Comparison of ENCODE assay signal across 8 cellular contexts in genomic region chr15:89101302-89102191, GRCh38. TPM values are rescaled to one million over a fixed set of nuclear protein-coding genes. Genes with fewer than 3 reads are reported as not detected.
DNase-seq lines count a peak whose midpoint lies in the region; ATAC-seq and TF ChIP-seq lines count a peak whose summit lies in the region.

No MANE protein-coding gene starts in this region.

- H3K18ac ChIP-seq in neuronal stem cell (ENCODE audit: low read length): no peak overlapping the region

- no CpG with 5 or more reads among the region's 8 CpGs for WGBS in neuronal stem cell (ENCODE audit: extremely low coverage in 2 of 2, insufficient read length in 2 of 2, insufficient replicate concordance in 1 of 2), 2 donors

- H4K20me1 ChIP-seq in HCT116 (ENCODE audit: insufficient read depth): no peaks in the 10 kb centered on the region

- no peaks in the 10 kb centered on the region for H3K9me3 ChIP-seq in HCT116 (ENCODE audit: control insufficient read depth in 1 of 2, insufficient read depth in 1 of 2, low read depth in 1 of 2, low read length in 2 of 2)
- H3K9me3 ChIP-seq in subcutaneous abdominal adipose tissue (ENCODE audit: control insufficient read depth in 5 of 5, low read length in 5 of 5): no peaks in the 10 kb centered on the region
- H3K9me3 ChIP-seq in neuronal stem cell (replicated peaks in 1 of 2; ENCODE audit: control insufficient read depth in 2 of 2, insufficient read depth in 1 of 2, low read depth in 1 of 2, low read length in 2 of 2): no peaks in the 10 kb centered on the region

- no peak overlapping the region for H4K8ac ChIP-seq in neuronal stem cell (ENCODE audit: low read depth, low read length)

- no TSS peak for BruUV-seq in HCT116 (replicated peaks; lab: Mats Ljungman, UMichigan)

- no peak overlapping the region for H2AK5ac ChIP-seq in neuronal stem cell (ENCODE audit: low read depth, low read length)

- no peak overlapping the region for H2BK12ac ChIP-seq in neuronal stem cell (ENCODE audit: low read length)

- peak overlapping the region; percentile 65 to 92 (median 86) for H3K27ac Mint-ChIP-seq in immature natural killer cell
- H3K27ac Mint-ChIP-seq in activated T-helper 17 cell treated with anti-CD3 and anti-CD28 coated beads, Interleukin-2, amount 50 U/mL, for 72 hours: no peak overlapping the region

- no peak overlapping the region for H3K14ac ChIP-seq in neuronal stem cell (ENCODE audit: low read length)

- no peak overlapping the region for H2BK5ac ChIP-seq in neuronal stem cell (ENCODE audit: low read length)

- H3K27me3 ChIP-seq in HCT116 (ENCODE audit: insufficient read depth, low read length) (no peaks in the 10 kb centered on the region), subcutaneous abdominal adipose tissue (ENCODE audit: control insufficient read depth in 5 of 5, insufficient read depth in 4 of 5, low read length in 5 of 5) (no peaks in the 10 kb centered on the region), neuronal stem cell (ENCODE audit: control insufficient read depth in 3 of 3, insufficient read depth in 3 of 3, low read depth in 1 of 3, low read length in 3 of 3) (no peaks in the 10 kb centered on the region)

- no peak overlapping the region for H3K23ac ChIP-seq in neuronal stem cell (ENCODE audit: low read depth, low read length, poor library complexity)

- no peak for TF ChIP-seq RAD21 in HCT116 (IDR thresholded peaks at IDR 0.05; ENCODE audit: low read depth)

- H3K27me3 Mint-ChIP-seq in immature natural killer cell (ENCODE audit: low read depth in 3 of 3): peaks cover 0 to 6% (median 0%) of the 10 kb centered on the region in 3 donors
- no peaks in the 10 kb centered on the region for H3K27me3 Mint-ChIP-seq in activated T-helper 17 cell treated with anti-CD3 and anti-CD28 coated beads, Interleukin-2, amount 50 U/mL, for 72 hours

- no peak overlapping the region for H2BK15ac ChIP-seq in neuronal stem cell (ENCODE audit: low read length)

- no peak overlapping the region for H2AFZ ChIP-seq in HCT116 (ENCODE audit: low read depth, low read length, poor library complexity, severe bottlenecking)
- no peak overlapping the region for H2AFZ ChIP-seq in neuronal stem cell (ENCODE audit: low read length)

- POLR2A ChIA-PET in HCT116 (lab: Charles Lee): interaction anchor here (0.8 to 2.7 kb wide), 2 partner anchors 11 to 13 kb away, joined by 4 to 12 read pairs; partner anchors contain the start of gene ABHD2

- H2BK120ac ChIP-seq in neuronal stem cell (ENCODE audit: low read depth, low read length): no peak overlapping the region

- H3K36me3 Mint-ChIP-seq in immature natural killer cell: peaks cover 9 to 18% (median 15%) of the 10 kb centered on the region in 3 donors
- H3K36me3 Mint-ChIP-seq in activated T-helper 17 cell treated with anti-CD3 and anti-CD28 coated beads, Interleukin-2, amount 50 U/mL, for 72 hours (ENCODE audit: low read depth): peaks cover 24% of the 10 kb centered on the region

- H3K4ac ChIP-seq in neuronal stem cell (ENCODE audit: low read length): no peak overlapping the region

- peaks cover 53 to 85% of the 10 kb centered on the region in 2 donors for H3K4me1 Mint-ChIP-seq in immature natural killer cell
- peaks cover 9% of the 10 kb centered on the region for H3K4me1 Mint-ChIP-seq in activated T-helper 17 cell treated with anti-CD3 and anti-CD28 coated beads, Interleukin-2, amount 50 U/mL, for 72 hours

- ATAC-seq in HCT116 (peak; percentile 84), GM18519 (IDR thresholded peaks at IDR 0.05; ENCODE audit: low FRiP score, unreplicated experiment) (no peak)
- no peak for ATAC-seq in activated T-helper 17 cell treated with anti-CD3 and anti-CD28 coated beads, Interleukin-2, amount 50 U/mL, for 72 hours (replicated peaks)

- intact Hi-C loops in HCT116 (cut with micrococcal nuclease): no loop called here

- H3K4me1 ChIP-seq in HCT116 (ENCODE audit: control insufficient read depth in 1 of 2, insufficient read depth in 2 of 2, low read length in 2 of 2): peaks cover 33 to 59% of the 10 kb centered on the region in 2 experiments
- H3K4me1 ChIP-seq in subcutaneous abdominal adipose tissue (ENCODE audit: control insufficient read depth in 5 of 5, insufficient read depth in 5 of 5, low read length in 5 of 5): peaks cover 0 to 33% (median 24%) of the 10 kb centered on the region in 5 donors
- no peaks in the 10 kb centered on the region for H3K4me1 ChIP-seq in neuronal stem cell (ENCODE audit: control insufficient read depth in 2 of 2, insufficient read depth in 1 of 2, low read depth in 1 of 2, low read length in 2 of 2)

- H3K4me3 Mint-ChIP-seq in immature natural killer cell: peak overlapping the region; percentile 37 to 71 (median 46)
- H3K4me3 Mint-ChIP-seq in activated T-helper 17 cell treated with anti-CD3 and anti-CD28 coated beads, Interleukin-2, amount 50 U/mL, for 72 hours: no peak overlapping the region

- H4K91ac ChIP-seq in neuronal stem cell (ENCODE audit: low read depth, low read length, poor library complexity): no peak overlapping the region

- DNase-seq in HCT116 (ENCODE audit: low read depth, low spot score) (peak; percentile 87), immature natural killer cell (peak in 2 of 3 donors; percentile 23 to 36), neuronal stem cell (ENCODE audit: low spot score) (no peak), SK-N-DZ (ENCODE audit: low spot score) (no peak)

- CTCF ChIA-PET in HCT116 (lab: Charles Lee): interaction anchor here (1.4 to 1.6 kb wide), 2 partner anchors 13 to 28 kb away, joined by 5 read pairs; partner anchors contain the start of gene ABHD2

- RAD21 ChIA-PET in HCT116 (lab: Charles Lee; ENCODE audit: low non-redundant PET in 1 of 2, low total read pairs in 2 of 2, uncharacterized antibody in 2 of 2, unreplicated experiment in 2 of 2): no interaction called here

- H3K9me2 ChIP-seq in HCT116 (ENCODE audit: insufficient read depth): no peaks in the 10 kb centered on the region

- peak overlapping the region in 1 of 2 experiments; percentile 40; a peak in 2 of 4 replicates for H3K4me3 ChIP-seq in HCT116 (replicated peaks in 1 of 2; ENCODE audit: low read depth in 1 of 2, low read length in 2 of 2)
- H3K4me3 ChIP-seq in subcutaneous abdominal adipose tissue (ENCODE audit: low read depth in 1 of 5, low read length in 5 of 5): no peak overlapping the region
- H3K4me3 ChIP-seq in neuronal stem cell (ENCODE audit: low read length in 2 of 2): no peak overlapping the region

- H3K9ac ChIP-seq in HCT116 (ENCODE audit: low read length) (peak overlapping the region; percentile 34), subcutaneous abdominal adipose tissue (ENCODE audit: low read length in 5 of 5) (peak overlapping the region in 1 of 5 donors; percentile 21), neuronal stem cell (ENCODE audit: low read depth, low read length, poor library complexity) (no peak overlapping the region)

- TF ChIP-seq CTCF in HCT116 (IDR thresholded peaks at IDR 0.05 in 2 of 3, conservative IDR thresholded peaks at IDR 0.05 in 1 of 3; ENCODE audit: borderline replicate concordance in 1 of 3, insufficient read depth in 1 of 3, low read depth in 2 of 3, low read length in 2 of 3): no peak

- H3K79me1 ChIP-seq in neuronal stem cell (ENCODE audit: low read depth, low read length): peaks cover 1% of the 10 kb centered on the region

- H3K4me2 ChIP-seq in HCT116 (ENCODE audit: low read length) (peak overlapping the region; percentile 73), neuronal stem cell (ENCODE audit: insufficient read depth, low read length, poor library complexity, severe bottlenecking) (no peak overlapping the region)

- H3K36me3 ChIP-seq in HCT116 (ENCODE audit: control insufficient read depth in 1 of 2, insufficient read depth in 2 of 2, low read length in 2 of 2): no peaks in the 10 kb centered on the region
- peaks cover 0 to 14% (median 0%) of the 10 kb centered on the region in 5 donors for H3K36me3 ChIP-seq in subcutaneous abdominal adipose tissue (ENCODE audit: control insufficient read depth in 5 of 5, insufficient read depth in 5 of 5, low read length in 5 of 5)
- peaks cover 0 to 10% of the 10 kb centered on the region in 2 donors for H3K36me3 ChIP-seq in neuronal stem cell (replicated peaks in 1 of 2; ENCODE audit: control insufficient read depth in 2 of 2, insufficient read depth in 2 of 2, low read length in 2 of 2)

- no peaks in the 10 kb centered on the region for H3K9me3 Mint-ChIP-seq in immature natural killer cell
- no peaks in the 10 kb centered on the region for H3K9me3 Mint-ChIP-seq in activated T-helper 17 cell treated with anti-CD3 and anti-CD28 coated beads, Interleukin-2, amount 50 U/mL, for 72 hours

- peaks cover 21% of the 10 kb centered on the region for H3K79me2 ChIP-seq in HCT116 (ENCODE audit: insufficient read depth, low read length)

- no peak for TF ChIP-seq POLR2A in HCT116 (IDR thresholded peaks at IDR 0.05; ENCODE audit: borderline replicate concordance, extremely low read depth, insufficient read depth, insufficient read length)

- H3K27ac ChIP-seq in HCT116 (ENCODE audit: low read depth, low read length) (peak overlapping the region; percentile 42; the same call in 1 of the 2 replicates), angular gyrus (ENCODE audit: low read depth, low read length) (peak overlapping the region; percentile 43), subcutaneous abdominal adipose tissue (ENCODE audit: low read depth, low read length) (peak overlapping the region; percentile 25), neuronal stem cell (replicated peaks; ENCODE audit: low read length) (no peak overlapping the region)

RNA-seq across cellular contexts. Expression of gene ABHD2, which starts 13.3 kb away (rescaled TPM):
- 40.8 TPM for total RNA-seq in HCT116 (2021; ENCODE audit: unreplicated experiment)
- 23.2 and 26.8 TPM in 2 replicates for polyA plus RNA-seq in HCT116 (2012)
- polyA plus RNA-seq in immature natural killer cell: 10 to 100 TPM; 26.9 to 70.6 (median 33.1) TPM
- 7.2 TPM for polyA plus RNA-seq in neuronal stem cell (2013, experiment 1 of 2)
- 7.2 TPM for polyA plus RNA-seq in neuronal stem cell (2013, experiment 2 of 2)
- total RNA-seq in activated T-helper 17 cell treated with anti-CD3 and anti-CD28 coated beads, Interleukin-2, amount 50 U/mL, for 72 hours: 10 to 100 TPM; 40.1 to 47.7 TPM
- polyA plus RNA-seq in SK-N-DZ (2014; cell fraction: cytosol; rRNA removed): 8.2 and 13.7 TPM in 2 replicates
- polyA plus RNA-seq in SK-N-DZ (2014; cell fraction: nucleus; rRNA removed): 3.5 and 5.1 TPM in 2 replicates

Comparison
In these comparisons a context has a peak if more than half of its experiments do, and no peak if none do; other contexts are left out.
1. DNase-seq: peak in HCT116 (single experiment) and immature natural killer cell (2 of 3); none in neuronal stem cell (single experiment) and SK-N-DZ (single experiment).